Comparison of ENCODE assay signal across 25 cellular contexts in the genomic region with DNA sequence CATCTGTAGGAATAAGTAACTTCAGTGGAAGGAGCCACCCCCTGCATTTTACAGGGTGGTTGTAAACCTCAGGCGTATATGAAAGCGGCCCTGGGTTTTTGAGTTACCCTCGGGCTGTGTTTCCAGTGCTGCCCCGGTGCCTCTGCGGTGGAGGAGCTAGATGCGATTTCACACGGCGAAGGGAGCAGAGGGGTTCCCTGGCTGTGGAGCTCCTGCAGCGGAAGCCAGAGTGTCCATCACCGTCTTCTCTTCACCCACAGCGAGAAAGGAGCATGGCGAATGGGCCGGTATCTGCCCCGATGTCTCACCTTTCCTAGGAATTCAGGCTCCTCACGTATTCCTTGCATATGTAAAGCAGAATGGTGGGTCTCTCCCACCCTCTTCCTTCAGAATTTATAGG.
"Had no signal": no experiment of that assay in that cellular context is flagged by ENCODE, and none has a peak within 500 bp of the region (broad histone marks: within the 10 kb centered on the region; RNA-seq: fewer than 3 reads in every experiment).

No MANE protein-coding gene starts in this region.

- ATAC-seq: gastroesophageal sphincter; heart left ventricle; left cardiac atrium; left lung; natural killer cell treated with Interleukin-12 subunit alpha and Interleukin-12 subunit beta and Interleukin-15 and Interleukin-18, amount 100 ng/mL, for 72 hours; right lobe of liver; stimulated activated naive B cell treated with anti-CD40 and anti-IgM and Interleukin-4, amounts not matched to agents 10 μg/mL and 1 μg/mL and 100 μg/mL, for 72 hours; stimulated activated naive CD8-positive, alpha-beta T cell treated with anti-CD3 and anti-CD28 coated beads, Interleukin-15, amount 100 ng/mL, for 72 hours had no signal

- H3K4me1 ChIP-seq: esophagus muscularis mucosa, foreskin keratinocyte, gastroesophageal sphincter, heart left ventricle, left lung, parathyroid adenoma, right lobe of liver, suprapubic skin, transverse colon, vagina had no signal

- H3K27me3 ChIP-seq: esophagus muscularis mucosa, foreskin keratinocyte, gastroesophageal sphincter, heart left ventricle, hepatocyte, left lung, neutrophil, right lobe of liver, suprapubic skin, transverse colon, vagina had no signal

- H3K4me3 ChIP-seq: esophagus muscularis mucosa, gastroesophageal sphincter, heart left ventricle, hepatocyte, left lung, mucosa of descending colon, right lobe of liver, suprapubic skin, transverse colon, vagina had no signal

- H3K9me3 ChIP-seq: esophagus muscularis mucosa, gastroesophageal sphincter, heart left ventricle, mucosa of descending colon, neutrophil, right lobe of liver, suprapubic skin, transverse colon, vagina had no signal

- DNase-seq: dermis blood vessel endothelial cell; effector memory CD4-positive, alpha-beta T cell; foreskin keratinocyte; heart left ventricle; left cardiac atrium; left lung; mesenchymal stem cell; naive B cell; right lobe of liver; stimulated activated CD4-positive, alpha-beta T cell treated with anti-CD3 and anti-CD28 coated beads, Interleukin-15, amount 100 ng/mL, for 24 hours; stimulated activated CD4-positive, alpha-beta T cell treated with anti-CD3 and anti-CD28 coated beads, Interleukin-2, amount 100 ng/mL, for 48 hours; stimulated activated naive B cell treated with anti-CD40 and anti-IgM and Interleukin-4, amounts not matched to agents 10 μg/mL and 1 μg/mL and 100 μg/mL, for 72 hours; stimulated activated naive CD8-positive, alpha-beta T cell treated with anti-CD3 and anti-CD28 coated beads, Interleukin-15, amount 100 ng/mL, for 72 hours had no signal

- H3K36me3 ChIP-seq: esophagus muscularis mucosa, gastroesophageal sphincter, heart left ventricle, left lung, neutrophil, right lobe of liver, suprapubic skin, transverse colon, vagina had no signal

- H3K27ac ChIP-seq: esophagus muscularis mucosa, foreskin keratinocyte, gastroesophageal sphincter, heart left ventricle, hepatocyte, left lung, neutrophil, parathyroid adenoma, right lobe of liver, suprapubic skin, transverse colon, vagina had no signal

- H2AFZ ChIP-seq: hepatocyte, parathyroid adenoma had no signal

- H3K4me2 ChIP-seq: hepatocyte had no signal

- FAIRE-seq: endothelial cell of umbilical vein, small intestine had no signal

- H3K79me2 ChIP-seq: hepatocyte, parathyroid adenoma had no signal

- H3K9ac ChIP-seq: parathyroid adenoma had no signal
